Comparison of ENCODE assay signal across 12 cellular contexts in genomic region chr2:118059919-118060478, GRCh38. TPM values are rescaled to one million over a fixed set of nuclear protein-coding genes. Genes with fewer than 3 reads are reported as not detected.
A peak's percentile ranks its signal among the peaks of the same experiment; 100 is the strongest.
DNase-seq lines count a peak whose midpoint lies in the region; ATAC-seq and TF ChIP-seq lines count a peak whose summit lies in the region.
"Had no signal": no experiment of that assay in that cellular context is flagged by ENCODE, and none has a peak within 500 bp of the region (broad histone marks: within the 10 kb centered on the region; RNA-seq: fewer than 3 reads in every experiment).

No MANE protein-coding gene starts in this region.

- intact Hi-C loops in thyroid gland (cut with DNase I), result no loop called here
- intact Hi-C loops in aorta (cut with DNase I), result no loop called here

- 50 to 77% methylated on average over 4 of the region's 4 CpGs for WGBS in thyroid gland, 2 donors
- WGBS in aorta, 2 donors, result 75 to 77% methylated on average over 4 of the region's 4 CpGs

- no peak for TF ChIP-seq POLR2A in thyroid gland (IDR thresholded peaks at IDR 0.05)

- no peak for TF ChIP-seq CTCF in thyroid gland (IDR thresholded peaks at IDR 0.05)

- no peak for ATAC-seq in SK-N-SH treated with all-trans-retinoic acid at 6 μM for 48 hours
- ATAC-seq in aorta (ENCODE audit: low FRiP score), result no peak

- H3K27ac ChIP-seq in thyroid gland, result no peak overlapping the region
- no peak overlapping the region for H3K27ac ChIP-seq in aorta (ENCODE audit: low read depth in 1 of 2, low read length in 2 of 2)
- H3K27ac ChIP-seq: thoracic aorta had no signal

- no peaks in the 10 kb centered on the region for H3K9me3 ChIP-seq in thyroid gland
- no peaks in the 10 kb centered on the region for H3K9me3 ChIP-seq in aorta (ENCODE audit: control insufficient read depth, low read length)
- H3K9me3 ChIP-seq: thoracic aorta had no signal

- H3K36me3 ChIP-seq in thyroid gland, result no peaks in the 10 kb centered on the region
- no peaks in the 10 kb centered on the region for H3K36me3 ChIP-seq in aorta (ENCODE audit: control insufficient read depth in 1 of 2, insufficient read depth in 2 of 2, low read length in 1 of 2)
- H3K36me3 ChIP-seq: thoracic aorta had no signal

- H3K4me1 ChIP-seq in thyroid gland (no peaks in the 10 kb centered on the region), aorta (ENCODE audit: control insufficient read depth in 1 of 2, insufficient read depth in 2 of 2, low read length in 2 of 2) (no peaks in the 10 kb centered on the region)

- DNase-seq in EL, result peak; percentile 34
- peak; percentile 72 for DNase-seq in HS-27A (ENCODE audit: low read depth)
- peak; percentile 99 for DNase-seq in amniotic epithelial cell (ENCODE audit: low read depth)
- peak; percentile 24 for DNase-seq in pons (ENCODE audit: low spot score)
- DNase-seq in thyroid gland, result no peak
- no peak for DNase-seq in aorta
- DNase-seq in DMS53 treated with DMSO at 0.1 percent for 48 hours (lab: John Stamatoyannopoulos, UW; ENCODE audit: unreplicated experiment), result no peak
- DNase-seq: anterior cingulate cortex, NCI-H2029 treated with DMSO at 0.1 percent for 48 hours, right cardiac atrium had no signal

- H3K4me3 ChIP-seq in thyroid gland (replicated peaks in 1 of 3), result no peak overlapping the region
- no peak overlapping the region for H3K4me3 ChIP-seq in aorta (ENCODE audit: low read length in 2 of 2)
- H3K4me3 ChIP-seq: thoracic aorta had no signal

- no peaks in the 10 kb centered on the region for H3K27me3 ChIP-seq in thyroid gland
- peaks cover 0 to 1% of the 10 kb centered on the region in 2 donors for H3K27me3 ChIP-seq in aorta (ENCODE audit: control insufficient read depth in 1 of 2, insufficient read depth in 2 of 2, low read length in 1 of 2)

TF ChIP-seq in SK-N-SH treated with all-trans-retinoic acid at 6 μM for 48 hours, 23 proteins besides CTCF, POLR2A, EP300 and RAD21:
- no peak for TF ChIP-seq CSDC2 (CRISPR knock-in tag; IDR thresholded peaks at IDR 0.05)
- TF ChIP-seq PATZ1 (CRISPR knock-in tag; IDR thresholded peaks at IDR 0.05; ENCODE audit: borderline replicate concordance), result no peak
- TF ChIP-seq ZFP30 (CRISPR knock-in tag; IDR thresholded peaks at IDR 0.05), result no peak
- TF ChIP-seq OSR1 (CRISPR knock-in tag; IDR thresholded peaks at IDR 0.05), result no peak
- no peak for TF ChIP-seq ZNF70 (CRISPR knock-in tag; IDR thresholded peaks at IDR 0.05)
- no peak for TF ChIP-seq PPARA (CRISPR knock-in tag; IDR thresholded peaks at IDR 0.05; ENCODE audit: borderline replicate concordance)
- TF ChIP-seq GLIS3 (CRISPR knock-in tag; IDR thresholded peaks at IDR 0.05), result no peak
- TF ChIP-seq ZNF8 (CRISPR knock-in tag; IDR thresholded peaks at IDR 0.05), result no peak
- no peak for TF ChIP-seq TSHZ2 (CRISPR knock-in tag; IDR thresholded peaks at IDR 0.05)
- no peak for TF ChIP-seq ZC3H10 (CRISPR knock-in tag; IDR thresholded peaks at IDR 0.05)
- TF ChIP-seq ZFP3 (CRISPR knock-in tag; IDR thresholded peaks at IDR 0.05), result no peak
- no peak for TF ChIP-seq TOX (CRISPR knock-in tag; IDR thresholded peaks at IDR 0.05; ENCODE audit: borderline replicate concordance)
- no peak for TF ChIP-seq ISL1 (CRISPR knock-in tag; IDR thresholded peaks at IDR 0.05)
- no peak for TF ChIP-seq RARB (CRISPR knock-in tag; IDR thresholded peaks at IDR 0.05)
- no peak for TF ChIP-seq ZNF565 (CRISPR knock-in tag; conservative IDR thresholded peaks at IDR 0.05; ENCODE audit: low read depth)
- no peak for TF ChIP-seq ARNTL (CRISPR knock-in tag; IDR thresholded peaks at IDR 0.05; ENCODE audit: borderline replicate concordance, low read depth)
- TF ChIP-seq SNAI2 (CRISPR knock-in tag; IDR thresholded peaks at IDR 0.05), result no peak
- no peak for TF ChIP-seq ESRRG (CRISPR knock-in tag; IDR thresholded peaks at IDR 0.05)
TF ChIP-seq in SK-N-SH treated with all-trans-retinoic acid at 6 μM for 48 hours: peak in this region for 0.

RNA-seq across cellular contexts. Expression of gene INSIG2, which starts 28.3 kb away (rescaled TPM):
- total RNA-seq in thyroid gland (10 to 100 TPM; 14.3 to 22.8 (median 17.0) TPM), aorta (10 to 100 TPM; 34.2 to 43.2 TPM)
- 10 to 100 TPM; 35.1 to 44.5 TPM for polyA plus RNA-seq in aorta

RNA-seq across cellular contexts. Expression of gene CCDC93, which starts 46.1 kb away (rescaled TPM):
- total RNA-seq in thyroid gland (10 to 100 TPM; 25.6 to 52.4 (median 33.1) TPM), aorta (10 to 100 TPM; 34.8 to 42.8 TPM)
- 10 to 100 TPM in 1 of 2 donors, 1 to 10 TPM in 1; 5.8 to 12.1 TPM for polyA plus RNA-seq in aorta

Comparison
In these comparisons a context has a peak if more than half of its experiments do, and no peak if none do; other contexts are left out.
1. DNase-seq: peak in EL (single experiment), HS-27A (single experiment), amniotic epithelial cell (single experiment) and pons (single experiment); none in thyroid gland (0 of 2), aorta (0 of 2) and DMS53 treated with DMSO at 0.1 percent for 48 hours (single experiment).